In the genomic region with DNA sequence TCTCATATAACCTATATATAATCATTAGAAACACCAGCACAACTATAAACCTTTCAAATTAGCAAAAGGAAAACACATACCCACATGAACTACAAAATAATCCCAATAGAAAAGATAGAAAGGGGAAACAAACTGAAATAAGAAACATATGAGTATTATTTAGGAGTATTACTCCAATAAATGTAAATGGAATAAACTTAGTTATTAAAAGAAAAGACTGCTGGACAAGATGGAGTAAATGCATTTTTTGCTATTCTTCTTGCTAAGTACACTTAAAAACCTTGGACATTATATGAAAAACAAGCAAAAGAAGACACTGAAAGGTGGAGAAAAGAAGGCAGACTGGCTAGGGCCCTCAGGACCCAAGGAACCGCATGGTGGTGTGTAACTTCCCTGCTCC, we compare ENCODE assay signal across 1 cellular context.
TF ChIP-seq lines count a peak whose summit lies in the region.

No MANE protein-coding gene starts in this region.

TF ChIP-seq in K562, 482 proteins besides CTCF, POLR2A, EP300 and RAD21 (continued from another document):
- no peak for TF ChIP-seq U2AF2 (optimal IDR thresholded peaks at IDR 0.05; ENCODE audit: low read depth, low read length)
- TF ChIP-seq, protein P1, sequence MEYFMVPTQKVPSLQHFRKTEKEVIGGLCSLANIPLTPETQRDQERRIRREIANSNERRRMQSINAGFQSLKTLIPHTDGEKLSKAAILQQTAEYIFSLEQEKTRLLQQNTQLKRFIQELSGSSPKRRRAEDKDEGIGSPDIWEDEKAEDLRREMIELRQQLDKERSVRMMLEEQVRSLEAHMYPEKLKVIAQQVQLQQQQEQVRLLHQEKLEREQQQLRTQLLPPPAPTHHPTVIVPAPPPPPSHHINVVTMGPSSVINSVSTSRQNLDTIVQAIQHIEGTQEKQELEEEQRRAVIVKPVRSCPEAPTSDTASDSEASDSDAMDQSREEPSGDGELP (CRISPR knock-in tag; IDR thresholded peaks at IDR 0.05; ENCODE audit: borderline replicate concordance) = no peak
- TF ChIP-seq, protein P2, sequence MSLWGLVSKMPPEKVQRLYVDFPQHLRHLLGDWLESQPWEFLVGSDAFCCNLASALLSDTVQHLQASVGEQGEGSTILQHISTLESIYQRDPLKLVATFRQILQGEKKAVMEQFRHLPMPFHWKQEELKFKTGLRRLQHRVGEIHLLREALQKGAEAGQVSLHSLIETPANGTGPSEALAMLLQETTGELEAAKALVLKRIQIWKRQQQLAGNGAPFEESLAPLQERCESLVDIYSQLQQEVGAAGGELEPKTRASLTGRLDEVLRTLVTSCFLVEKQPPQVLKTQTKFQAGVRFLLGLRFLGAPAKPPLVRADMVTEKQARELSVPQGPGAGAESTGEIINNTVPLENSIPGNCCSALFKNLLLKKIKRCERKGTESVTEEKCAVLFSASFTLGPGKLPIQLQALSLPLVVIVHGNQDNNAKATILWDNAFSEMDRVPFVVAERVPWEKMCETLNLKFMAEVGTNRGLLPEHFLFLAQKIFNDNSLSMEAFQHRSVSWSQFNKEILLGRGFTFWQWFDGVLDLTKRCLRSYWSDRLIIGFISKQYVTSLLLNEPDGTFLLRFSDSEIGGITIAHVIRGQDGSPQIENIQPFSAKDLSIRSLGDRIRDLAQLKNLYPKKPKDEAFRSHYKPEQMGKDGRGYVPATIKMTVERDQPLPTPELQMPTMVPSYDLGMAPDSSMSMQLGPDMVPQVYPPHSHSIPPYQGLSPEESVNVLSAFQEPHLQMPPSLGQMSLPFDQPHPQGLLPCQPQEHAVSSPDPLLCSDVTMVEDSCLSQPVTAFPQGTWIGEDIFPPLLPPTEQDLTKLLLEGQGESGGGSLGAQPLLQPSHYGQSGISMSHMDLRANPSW (CRISPR knock-in tag; IDR thresholded peaks at IDR 0.05) = no peak
- TF ChIP-seq, protein P3, sequence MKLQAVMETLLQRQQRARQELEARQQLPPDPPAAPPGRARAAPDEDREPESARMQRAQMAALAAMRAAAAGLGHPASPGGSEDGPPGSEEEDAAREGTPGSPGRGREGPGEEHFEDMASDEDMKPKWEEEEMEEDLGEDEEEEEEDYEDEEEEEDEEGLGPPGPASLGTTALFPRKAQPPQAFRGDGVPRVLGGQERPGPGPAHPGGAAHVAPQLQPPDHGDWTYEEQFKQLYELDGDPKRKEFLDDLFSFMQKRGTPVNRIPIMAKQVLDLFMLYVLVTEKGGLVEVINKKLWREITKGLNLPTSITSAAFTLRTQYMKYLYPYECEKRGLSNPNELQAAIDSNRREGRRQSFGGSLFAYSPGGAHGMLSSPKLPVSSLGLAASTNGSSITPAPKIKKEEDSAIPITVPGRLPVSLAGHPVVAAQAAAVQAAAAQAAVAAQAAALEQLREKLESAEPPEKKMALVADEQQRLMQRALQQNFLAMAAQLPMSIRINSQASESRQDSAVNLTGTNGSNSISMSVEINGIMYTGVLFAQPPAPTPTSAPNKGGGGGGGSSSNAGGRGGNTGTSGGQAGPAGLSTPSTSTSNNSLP (IDR thresholded peaks at IDR 0.05; ENCODE audit: borderline replicate concordance, low read depth, low read length) = no peak
- no peak for TF ChIP-seq RBM25 (IDR thresholded peaks at IDR 0.05; ENCODE audit: low read depth, low read length, severe bottlenecking)
- TF ChIP-seq, protein P4, sequence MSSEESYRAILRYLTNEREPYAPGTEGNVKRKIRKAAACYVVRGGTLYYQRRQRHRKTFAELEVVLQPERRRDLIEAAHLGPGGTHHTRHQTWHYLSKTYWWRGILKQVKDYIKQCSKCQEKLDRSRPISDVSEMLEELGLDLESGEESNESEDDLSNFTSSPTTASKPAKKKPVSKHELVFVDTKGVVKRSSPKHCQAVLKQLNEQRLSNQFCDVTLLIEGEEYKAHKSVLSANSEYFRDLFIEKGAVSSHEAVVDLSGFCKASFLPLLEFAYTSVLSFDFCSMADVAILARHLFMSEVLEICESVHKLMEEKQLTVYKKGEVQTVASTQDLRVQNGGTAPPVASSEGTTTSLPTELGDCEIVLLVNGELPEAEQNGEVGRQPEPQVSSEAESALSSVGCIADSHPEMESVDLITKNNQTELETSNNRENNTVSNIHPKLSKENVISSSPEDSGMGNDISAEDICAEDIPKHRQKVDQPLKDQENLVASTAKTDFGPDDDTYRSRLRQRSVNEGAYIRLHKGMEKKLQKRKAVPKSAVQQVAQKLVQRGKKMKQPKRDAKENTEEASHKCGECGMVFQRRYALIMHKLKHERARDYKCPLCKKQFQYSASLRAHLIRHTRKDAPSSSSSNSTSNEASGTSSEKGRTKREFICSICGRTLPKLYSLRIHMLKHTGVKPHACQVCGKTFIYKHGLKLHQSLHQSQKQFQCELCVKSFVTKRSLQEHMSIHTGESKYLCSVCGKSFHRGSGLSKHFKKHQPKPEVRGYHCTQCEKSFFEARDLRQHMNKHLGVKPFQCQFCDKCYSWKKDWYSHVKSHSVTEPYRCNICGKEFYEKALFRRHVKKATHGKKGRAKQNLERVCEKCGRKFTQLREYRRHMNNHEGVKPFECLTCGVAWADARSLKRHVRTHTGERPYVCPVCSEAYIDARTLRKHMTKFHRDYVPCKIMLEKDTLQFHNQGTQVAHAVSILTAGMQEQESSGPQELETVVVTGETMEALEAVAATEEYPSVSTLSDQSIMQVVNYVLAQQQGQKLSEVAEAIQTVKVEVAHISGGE (CRISPR knock-in tag; IDR thresholded peaks at IDR 0.05) = no peak
- TF ChIP-seq NUFIP1 (IDR thresholded peaks at IDR 0.05; ENCODE audit: partially characterized antibody) = no peak
- no peak for TF ChIP-seq POU5F1 (IDR thresholded peaks at IDR 0.05; ENCODE audit: borderline replicate concordance, low read depth, low read length, partially characterized antibody)
